ENCODE assay signal across 19 cellular contexts in genomic region chr7:157623556-157623955, GRCh38.
DNase-seq lines count a peak whose midpoint lies in the region; ATAC-seq and TF ChIP-seq lines count a peak whose summit lies in the region.
"Had no signal": no experiment of that assay in that cellular context is flagged by ENCODE, and none has a peak within 500 bp of the region (broad histone marks: within the 10 kb centered on the region; RNA-seq: fewer than 3 reads in every experiment).

No MANE protein-coding gene starts in this region.

- peaks cover 18% of the 10 kb centered on the region for H3K36me3 Mint-ChIP-seq in activated CD4-positive, alpha-beta T cell treated with anti-CD3 and anti-CD28 coated beads, Interleukin-2, amount 10 ng/mL, durations not matched to agents 7 days and 5 days (ENCODE audit: low read depth)
- H3K36me3 Mint-ChIP-seq in CD4-positive, alpha-beta T cell (ENCODE audit: low read depth): no peaks in the 10 kb centered on the region
- no peaks in the 10 kb centered on the region for H3K36me3 Mint-ChIP-seq in T-helper 17 cell (ENCODE audit: low read depth)
- H3K36me3 Mint-ChIP-seq in naive thymus-derived CD8-positive, alpha-beta T cell: no peaks in the 10 kb centered on the region
- H3K36me3 Mint-ChIP-seq: CD4-positive, CD25-positive, alpha-beta regulatory T cell had no signal

- TF ChIP-seq CTCF in CD4-positive, alpha-beta T cell (IDR thresholded peaks at IDR 0.05): no peak

- POLR2A ChIA-PET in activated CD4-positive, alpha-beta T cell treated with anti-CD3 and anti-CD28 coated beads, Interleukin-2, amount 10 ng/mL, durations not matched to agents 7 days and 5 days (lab: Charles Lee): no interaction called here
- POLR2A ChIA-PET in CD4-positive, alpha-beta T cell (lab: Charles Lee): interaction anchor here (1.3 to 1.5 kb wide), 2 partner anchors 9 to 14 kb away, joined by 4 read pairs; no protein-coding TSS in a partner anchor
- POLR2A ChIA-PET in naive thymus-derived CD8-positive, alpha-beta T cell (lab: Charles Lee): interaction anchor here (1.4 to 4.5 kb wide), 2 partner anchors 10 to 21 kb away, joined by 3 to 25 read pairs; no protein-coding TSS in a partner anchor

- peaks cover 4% of the 10 kb centered on the region for H3K27me3 Mint-ChIP-seq in activated CD4-positive, alpha-beta T cell treated with anti-CD3 and anti-CD28 coated beads, Interleukin-2, amount 10 ng/mL, durations not matched to agents 7 days and 5 days
- no peaks in the 10 kb centered on the region for H3K27me3 Mint-ChIP-seq in CD4-positive, alpha-beta T cell
- no peaks in the 10 kb centered on the region for H3K27me3 Mint-ChIP-seq in T-helper 17 cell
- H3K27me3 Mint-ChIP-seq in naive thymus-derived CD8-positive, alpha-beta T cell: peaks cover 0 to 3% (median 0%) of the 10 kb centered on the region in 5 donors

- intact Hi-C loops in CD4-positive, alpha-beta T cell (cut with DNase I, micrococcal nuclease): loop anchor here in 1 of 2 experiments (10.0 kb wide), 1 partner anchor 129 kb away; no protein-coding TSS in a partner anchor

- peaks cover 68% of the 10 kb centered on the region for H3K4me1 Mint-ChIP-seq in activated CD4-positive, alpha-beta T cell treated with anti-CD3 and anti-CD28 coated beads, Interleukin-2, amount 10 ng/mL, durations not matched to agents 7 days and 5 days
- H3K4me1 Mint-ChIP-seq in CD4-positive, alpha-beta T cell (ENCODE audit: low read depth): peaks cover 74% of the 10 kb centered on the region
- H3K4me1 Mint-ChIP-seq in T-helper 17 cell: peaks cover 35% of the 10 kb centered on the region
- H3K4me1 Mint-ChIP-seq in naive thymus-derived CD8-positive, alpha-beta T cell: peaks cover 28 to 73% (median 63%) of the 10 kb centered on the region in 4 donors
- H3K4me1 Mint-ChIP-seq: B cell had no signal

- H3K27ac ChIP-seq in CD4-positive, alpha-beta T cell (ENCODE audit: low read depth, low read length): no peak overlapping the region
- H3K27ac ChIP-seq: 22Rv1, BLaER1, C4-2B, GM23248 had no signal

- no peak for DNase-seq in activated CD4-positive, alpha-beta T cell treated with anti-CD3 and anti-CD28 coated beads, Interleukin-2, amount 10 ng/mL, durations not matched to agents 7 days and 5 days
- no peak for DNase-seq in activated CD4-positive, alpha-beta T cell treated with anti-CD3 and anti-CD28 coated beads for 1 hour
- no peak for DNase-seq in CD4-positive, alpha-beta T cell
- DNase-seq in T-helper 17 cell: no peak
- DNase-seq in naive thymus-derived CD8-positive, alpha-beta T cell: no peak
- no peak for DNase-seq in NCI-H524 (lab: John Stamatoyannopoulos, UW)
- DNase-seq: Calu3; CD4-positive, CD25-positive, alpha-beta regulatory T cell; COR-L47; DMS53; DMS79 treated with DMSO at 0.1 percent for 48 hours; GM23248; H7; HCEC 1CT had no signal

- no peaks in the 10 kb centered on the region for H3K9me3 ChIP-seq in CD4-positive, alpha-beta T cell (ENCODE audit: control insufficient read depth, low read length)
- H3K9me3 ChIP-seq in T-helper 17 cell (ENCODE audit: control insufficient read depth, low read length, poor library complexity, severe bottlenecking): no peaks in the 10 kb centered on the region
- H3K9me3 ChIP-seq: BLaER1 had no signal

- ATAC-seq in CD4-positive, alpha-beta T cell (ENCODE audit: poor library complexity): no peak
- ATAC-seq in T-helper 17 cell (no peak), GM19455 (IDR thresholded peaks at IDR 0.05; ENCODE audit: unreplicated experiment) (no peak)
- ATAC-seq in naive thymus-derived CD8-positive, alpha-beta T cell: no peak

- H3K27me3 ChIP-seq in CD4-positive, alpha-beta T cell (ENCODE audit: control insufficient read depth, insufficient read depth, low read length): no peaks in the 10 kb centered on the region
- H3K27me3 ChIP-seq: BLaER1 had no signal

- peaks cover 15% of the 10 kb centered on the region for H3K9me3 Mint-ChIP-seq in activated CD4-positive, alpha-beta T cell treated with anti-CD3 and anti-CD28 coated beads, Interleukin-2, amount 10 ng/mL, durations not matched to agents 7 days and 5 days
- no peaks in the 10 kb centered on the region for H3K9me3 Mint-ChIP-seq in CD4-positive, alpha-beta T cell
- H3K9me3 Mint-ChIP-seq in naive thymus-derived CD8-positive, alpha-beta T cell: no peaks in the 10 kb centered on the region
- H3K9me3 Mint-ChIP-seq: CD4-positive, CD25-positive, alpha-beta regulatory T cell had no signal

- peak overlapping the region; percentile 59 for H3K27ac Mint-ChIP-seq in activated CD4-positive, alpha-beta T cell treated with anti-CD3 and anti-CD28 coated beads, Interleukin-2, amount 10 ng/mL, durations not matched to agents 7 days and 5 days
- H3K27ac Mint-ChIP-seq in CD4-positive, alpha-beta T cell: peak overlapping the region; percentile 84
- peak overlapping the region; percentile 59 for H3K27ac Mint-ChIP-seq in T-helper 17 cell
- H3K27ac Mint-ChIP-seq in naive thymus-derived CD8-positive, alpha-beta T cell: peak overlapping the region in 6 of 10 donors; percentile 19 to 82 (median 57)
- H3K27ac Mint-ChIP-seq: B cell had no signal

- CTCF ChIA-PET in activated CD4-positive, alpha-beta T cell treated with anti-CD3 and anti-CD28 coated beads, Interleukin-2, amount 10 ng/mL, durations not matched to agents 7 days and 5 days (lab: Charles Lee): interaction anchor here (1.0 to 1.4 kb wide), 2 partner anchors 10 to 11 kb away, joined by 3 read pairs; no protein-coding TSS in a partner anchor
- CTCF ChIA-PET in CD4-positive, alpha-beta T cell (lab: Charles Lee): interaction anchor here (1.2 kb wide), 1 partner anchor 10 kb away, joined by 3 read pairs; no protein-coding TSS in a partner anchor

- no peak overlapping the region for H3K4me3 Mint-ChIP-seq in activated CD4-positive, alpha-beta T cell treated with anti-CD3 and anti-CD28 coated beads, Interleukin-2, amount 10 ng/mL, durations not matched to agents 7 days and 5 days
- H3K4me3 Mint-ChIP-seq in CD4-positive, alpha-beta T cell: peak overlapping the region; percentile 50
- H3K4me3 Mint-ChIP-seq in T-helper 17 cell: no peak overlapping the region
- peak overlapping the region in 6 of 10 donors; percentile 8 to 34 (median 30) for H3K4me3 Mint-ChIP-seq in naive thymus-derived CD8-positive, alpha-beta T cell
- H3K4me3 Mint-ChIP-seq: B cell; CD4-positive, CD25-positive, alpha-beta regulatory T cell had no signal

Comparison
In these comparisons a context has a peak if more than half of its experiments do, and no peak if none do; other contexts are left out.
1. H3K4me3 Mint-ChIP-seq: peak in CD4-positive, alpha-beta T cell (single experiment) and naive thymus-derived CD8-positive, alpha-beta T cell (6 of 10); none in activated CD4-positive, alpha-beta T cell treated with anti-CD3 and anti-CD28 coated beads, Interleukin-2, amount 10 ng/mL, durations not matched to agents 7 days and 5 days (single experiment) and T-helper 17 cell (single experiment).
2. Peak in every context shown above with its lines, with median percentiles within 50 percentile points of each other: H3K27ac Mint-ChIP-seq.